8 cellular contexts compared by ENCODE assay signal in the genomic region with DNA sequence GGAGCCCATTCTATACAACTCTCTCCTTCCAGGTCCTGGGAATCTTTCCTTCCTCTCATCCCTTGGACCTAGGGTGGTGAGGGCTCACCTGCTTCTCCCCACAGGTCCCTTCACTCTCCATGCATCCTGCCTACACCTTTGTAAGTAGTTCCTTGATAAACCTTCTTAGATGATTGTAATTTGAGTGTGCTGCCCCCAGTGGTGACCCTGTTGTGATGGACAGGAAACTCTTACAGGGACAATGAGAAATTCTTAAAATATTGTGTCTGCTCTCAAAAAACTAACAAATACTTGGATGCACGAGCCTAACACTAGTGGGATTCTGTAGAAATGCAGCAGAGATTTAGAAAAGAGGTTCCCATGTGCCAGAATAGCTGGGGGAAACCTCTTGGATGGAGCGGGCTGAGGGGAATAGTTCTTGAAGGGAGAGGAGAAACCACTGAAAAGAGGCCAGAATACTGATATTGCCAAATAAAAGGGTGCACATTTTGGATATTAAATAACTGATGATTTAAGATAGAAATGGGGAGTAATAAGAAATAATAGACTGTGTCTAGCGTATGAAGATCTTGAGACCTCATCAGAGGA. TPM values are rescaled to one million over a fixed set of nuclear protein-coding genes. Genes with fewer than 3 reads are reported as not detected.
DNase-seq lines count a peak whose midpoint lies in the region; ATAC-seq and TF ChIP-seq lines count a peak whose summit lies in the region.

No MANE protein-coding gene starts in this region.

- DNase-seq in A673 (ENCODE audit: low spot score) (peak; percentile 25), endodermal cell (peak; percentile 77), A172 (ENCODE audit: low spot score) (no peak), NCI-H2107 (lab: John Stamatoyannopoulos, UW) (no peak)
- peak; percentile 36 for DNase-seq in stimulated activated CD8-positive, alpha-beta memory T cell treated with anti-CD3 and anti-CD28 coated beads, Interleukin-4, amount 100 ng/mL, for 48 hours

- H3K79me2 ChIP-seq in OCI-LY1 (ENCODE audit: insufficient read depth, low read length): peaks cover 4% of the 10 kb centered on the region; the same call in 1 of the 2 replicates

- no peak overlapping the region for H3K4me3 ChIP-seq in A673 (ENCODE audit: low read depth, low read length, poor library complexity, severe bottlenecking)
- no peak overlapping the region for H3K4me3 ChIP-seq in OCI-LY1 (ENCODE audit: low read depth, low read length, poor library complexity, severe bottlenecking)
- H3K4me3 ChIP-seq in endodermal cell (ENCODE audit: low read length): no peak overlapping the region

- H3K4me1 Mint-ChIP-seq in endodermal cell: peaks cover 6% of the 10 kb centered on the region

- POLR2A ChIA-PET in A673 (lab: Charles Lee; ENCODE audit: low non-redundant PET): no interaction called here

- H3K27ac Mint-ChIP-seq in endodermal cell: no peak overlapping the region

- H3K27me3 ChIP-seq in A673 (replicated peaks; ENCODE audit: insufficient read depth, low read depth, low read length, poor library complexity) (no peaks in the 10 kb centered on the region), OCI-LY1 (ENCODE audit: insufficient read depth, low read length) (no peaks in the 10 kb centered on the region), endodermal cell (ENCODE audit: control insufficient read depth, insufficient read depth, low read length, poor library complexity, severe bottlenecking) (no peaks in the 10 kb centered on the region)

- BruUV-seq in A673 (replicated peaks; lab: Mats Ljungman, UMichigan): no TSS peak

- no peaks in the 10 kb centered on the region for H3K9me3 Mint-ChIP-seq in endodermal cell

- TF ChIP-seq CTCF in A673 (conservative IDR thresholded peaks at IDR 0.05; ENCODE audit: low read depth, low read length) (peak; percentile 59), OCI-LY1 (IDR thresholded peaks at IDR 0.05; ENCODE audit: low read length) (peak; percentile 92), endodermal cell (conservative IDR thresholded peaks at IDR 0.05) (peak; percentile 80)

- peaks cover 2% of the 10 kb centered on the region for H3K27me3 Mint-ChIP-seq in endodermal cell (ENCODE audit: insufficient read depth)

- H3K27ac ChIP-seq in A673 (ENCODE audit: low read depth, low read length, poor library complexity, severe bottlenecking): no peak overlapping the region
- no peak overlapping the region for H3K27ac ChIP-seq in OCI-LY1 (ENCODE audit: low read depth, low read length, poor library complexity, severe bottlenecking)
- H3K27ac ChIP-seq in endodermal cell (ENCODE audit: low read depth, low read length): no peak overlapping the region

- H4K20me1 ChIP-seq in OCI-LY1 (ENCODE audit: insufficient read depth, low read length): no peaks in the 10 kb centered on the region

- H3F3A ChIP-seq in OCI-LY1 (ENCODE audit: insufficient read depth, low read length): 0 out of 2 replicates have a peak, but pooled peaks cover 5% of the 10 kb centered on the region

- 84 to 89% methylated on average over 3 of the region's 3 CpGs for WGBS in endodermal cell (ENCODE audit: insufficient coverage in 1 of 2, insufficient read length in 1 of 2), 2 experiments

- ATAC-seq in GM18907 (IDR thresholded peaks at IDR 0.05; ENCODE audit: unreplicated experiment) (peak; percentile 43), HG03097 (IDR thresholded peaks at IDR 0.05; ENCODE audit: low FRiP score, unreplicated experiment) (no peak)

- no peak overlapping the region for H3K4me3 Mint-ChIP-seq in endodermal cell

- H2AFZ ChIP-seq in OCI-LY1 (ENCODE audit: low read length): no peak overlapping the region

- CTCF ChIA-PET in A673 (lab: Charles Lee): interaction anchor here (0.9 kb wide), 1 partner anchor 82 kb away, joined by 3 read pairs; no protein-coding TSS in a partner anchor

- peaks cover 2% of the 10 kb centered on the region for H3K36me3 Mint-ChIP-seq in endodermal cell (ENCODE audit: low read depth)

- no peak overlapping the region for H3K4me2 ChIP-seq in OCI-LY1 (ENCODE audit: low read length)

- H3K4me1 ChIP-seq in A673 (ENCODE audit: insufficient read depth, low read length, poor library complexity, severe bottlenecking) (no peaks in the 10 kb centered on the region), OCI-LY1 (ENCODE audit: insufficient read depth, low read length, severe bottlenecking) (peaks cover 8% of the 10 kb centered on the region), endodermal cell (ENCODE audit: control insufficient read depth, insufficient read depth, low read length) (no peaks in the 10 kb centered on the region)

- H3K9me3 ChIP-seq in A673 (ENCODE audit: low read depth, low read length, poor library complexity, severe bottlenecking) (no peaks in the 10 kb centered on the region), OCI-LY1 (ENCODE audit: low read length) (no peaks in the 10 kb centered on the region), endodermal cell (ENCODE audit: control insufficient read depth, low read length) (no peaks in the 10 kb centered on the region)

- H3K36me3 ChIP-seq in A673 (ENCODE audit: insufficient read depth, low read length, poor library complexity, severe bottlenecking) (peaks cover 6% of the 10 kb centered on the region), OCI-LY1 (ENCODE audit: insufficient read depth, low read length) (peaks cover 24% of the 10 kb centered on the region), endodermal cell (ENCODE audit: control insufficient read depth, insufficient read depth, low read length) (no peaks in the 10 kb centered on the region)

- intact Hi-C loops in A673 (cut with micrococcal nuclease; ENCODE audit: unreplicated experiment): loop anchor here (5.0 to 10.0 kb wide), 2 partner anchors 82 to 335 kb away; no protein-coding TSS in a partner anchor

- H3K9ac ChIP-seq in OCI-LY1 (ENCODE audit: low read length) (no peak overlapping the region), endodermal cell (ENCODE audit: extremely low read depth, low read length, poor library complexity, severe bottlenecking) (no peak overlapping the region)

- no peaks in the 10 kb centered on the region for H3K9me2 ChIP-seq in OCI-LY1 (ENCODE audit: low read depth, low read length)

RNA-seq across cellular contexts. Expression of a gene that starts 6.7 kb away (rescaled TPM):
- 32.1 and 32.9 TPM in 2 replicates for total RNA-seq in A673 (2021)
- 10 to 100 TPM; 33.4 to 35.0 TPM for total RNA-seq in endodermal cell
- 23.3 TPM for polyA plus RNA-seq in endodermal cell (2013, experiment 1 of 2)
- polyA plus RNA-seq in endodermal cell (2013, experiment 2 of 2): 23.3 TPM
- total RNA-seq in A172 (2014; rRNA removed; shearing (Covaris generic)): 12.8 and 14.6 TPM in 2 replicates

Comparison
In these comparisons a context has a peak if more than half of its experiments do, and no peak if none do; other contexts are left out.
1. DNase-seq: peak in A673 (single experiment), endodermal cell (single experiment) and stimulated activated CD8-positive, alpha-beta memory T cell treated with anti-CD3 and anti-CD28 coated beads, Interleukin-4, amount 100 ng/mL, for 48 hours (single experiment); none in A172 (single experiment) and NCI-H2107 (single experiment).
2. Peak in every context shown above with its lines, with median percentiles within 50 percentile points of each other: CTCF ChIP-seq.